Comparison of ENCODE assay signal across 15 cellular contexts in the genomic region with DNA sequence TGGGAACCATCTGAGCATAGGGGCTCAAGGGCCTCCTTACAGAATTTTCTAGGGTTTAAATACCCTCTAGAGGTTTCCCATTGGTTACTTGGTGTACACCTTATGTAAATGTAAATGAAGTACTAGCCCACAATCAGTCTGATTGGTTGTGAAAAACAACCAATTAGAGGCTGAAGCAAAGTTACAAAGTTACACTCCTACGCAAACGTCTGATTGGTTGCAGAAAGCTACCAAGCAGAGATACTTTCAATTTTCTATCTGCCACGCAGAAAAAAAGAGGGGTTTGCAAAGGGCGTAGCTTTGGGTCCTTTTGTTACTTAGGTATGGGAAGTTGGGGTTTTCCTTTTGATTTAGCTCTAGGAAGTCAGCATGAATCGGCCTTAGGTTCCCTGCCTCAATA. TPM values are rescaled to one million over a fixed set of nuclear protein-coding genes. Genes with fewer than 3 reads are reported as not detected.
DNase-seq lines count a peak whose midpoint lies in the region; ATAC-seq, FAIRE-seq and TF ChIP-seq lines count a peak whose summit lies in the region.
"Had no signal": no experiment of that assay in that cellular context is flagged by ENCODE, and none has a peak within 500 bp of the region (broad histone marks: within the 10 kb centered on the region; RNA-seq: fewer than 3 reads in every experiment).

No MANE protein-coding gene starts in this region.

- H3K4me3 Mint-ChIP-seq in CD14-positive monocyte: peak overlapping the region; percentile 37 to 63
- H3K4me3 Mint-ChIP-seq in activated T-helper 1 cell treated with anti-CD3 and anti-CD28 coated beads, Interleukin-12 subunit alpha, Interleukin-12 subunit beta, Interleukin-2, Interleukin-4 antibody, amounts not matched to agents 30 ng/mL and 10 ng/mL and 1 ng/mL, durations not matched to agents 14 hours and 24 hours and 36 hours: peak overlapping the region; percentile 26

- H3K36me3 Mint-ChIP-seq in CD14-positive monocyte: no peaks in the 10 kb centered on the region
- H3K36me3 Mint-ChIP-seq in activated T-helper 1 cell treated with anti-CD3 and anti-CD28 coated beads, Interleukin-12 subunit alpha, Interleukin-12 subunit beta, Interleukin-2, Interleukin-4 antibody, amounts not matched to agents 30 ng/mL and 10 ng/mL and 1 ng/mL, durations not matched to agents 14 hours and 24 hours and 36 hours (ENCODE audit: low read depth): no peaks in the 10 kb centered on the region

- H3K27ac ChIP-seq in mesenchymal stem cell (ENCODE audit: low read length, poor library complexity, severe bottlenecking): no peak overlapping the region
- H3K27ac ChIP-seq: BLaER1 treated with 17β-estradiol and CSF1 and Interleukin-3, amounts not matched to agents 10 nM and 100 nM; HL-60; PC-9 had no signal

- H4K8ac ChIP-seq in mesenchymal stem cell (ENCODE audit: low read length): no peak overlapping the region

- ATAC-seq in HG02981 (IDR thresholded peaks at IDR 0.05; ENCODE audit: unreplicated experiment) (no peak), HG02763 (IDR thresholded peaks at IDR 0.05; ENCODE audit: unreplicated experiment) (no peak)

- TF ChIP-seq CTCF in CD14-positive monocyte (IDR thresholded peaks at IDR 0.05): no peak
- no peak for TF ChIP-seq CTCF in GM13977 (IDR thresholded peaks at IDR 0.05; ENCODE audit: extremely low read depth, insufficient read depth, missing control alignments)

- peak overlapping the region; percentile 91 for H3K9ac ChIP-seq in mesenchymal stem cell (ENCODE audit: low read length)
- H3K9ac ChIP-seq: BLaER1 treated with 17β-estradiol and CSF1 and Interleukin-3, amounts not matched to agents 10 nM and 100 nM had no signal

- 100% methylated on average over 4 of the region's 5 CpGs for WGBS in mesenchymal stem cell

- peak; percentile 29 for FAIRE-seq in GM18507 (lab: Jason Lieb, UNC)
- FAIRE-seq: astrocyte had no signal

- H3K27me3 ChIP-seq in mesenchymal stem cell (ENCODE audit: control insufficient read depth in 1 of 2, insufficient read depth in 1 of 2, low read length in 2 of 2): no peaks in the 10 kb centered on the region
- H3K27me3 ChIP-seq: BLaER1 treated with 17β-estradiol and CSF1 and Interleukin-3, amounts not matched to agents 10 nM and 100 nM had no signal

- in situ Hi-C loops in GM13977 (cut with MboI; ENCODE audit: low pct_unique_long_range_greater_than_20kb, low sequenced_read_pairs, unreplicated experiment): no loop called here

- H3K4me3 ChIP-seq in mesenchymal stem cell (ENCODE audit: insufficient read depth in 1 of 2, low read depth in 1 of 2, low read length in 2 of 2): peak overlapping the region in 1 of 2 experiments; percentile 14
- H3K4me3 ChIP-seq: BLaER1 treated with 17β-estradiol and CSF1 and Interleukin-3, amounts not matched to agents 10 nM and 100 nM; PC-9 had no signal

- intact Hi-C loops in CD14-positive monocyte (cut with micrococcal nuclease): loop anchor here in 1 of 2 donors (10.0 kb wide), 1 partner anchor 71 kb away; a partner anchor contains a TSS
- intact Hi-C loops in activated T-helper 1 cell treated with anti-CD3 and anti-CD28 coated beads, Interleukin-12 subunit alpha, Interleukin-12 subunit beta, Interleukin-2, Interleukin-4 antibody, amounts not matched to agents 30 ng/mL and 10 ng/mL and 1 ng/mL, durations not matched to agents 14 hours and 24 hours and 36 hours (cut with micrococcal nuclease): loop anchor here (10.0 kb wide), 1 partner anchor 1319 kb away; a partner anchor contains a TSS

- H2BK120ac ChIP-seq in mesenchymal stem cell (ENCODE audit: low read depth, low read length): no peak overlapping the region

- peaks cover 0 to 2% (median 0%) of the 10 kb centered on the region in 3 donors for H3K27me3 Mint-ChIP-seq in CD14-positive monocyte (ENCODE audit: low read depth in 3 of 3)
- peaks cover 1% of the 10 kb centered on the region for H3K27me3 Mint-ChIP-seq in activated T-helper 1 cell treated with anti-CD3 and anti-CD28 coated beads, Interleukin-12 subunit alpha, Interleukin-12 subunit beta, Interleukin-2, Interleukin-4 antibody, amounts not matched to agents 30 ng/mL and 10 ng/mL and 1 ng/mL, durations not matched to agents 14 hours and 24 hours and 36 hours (ENCODE audit: insufficient read depth)

- H3K4me1 Mint-ChIP-seq in CD14-positive monocyte: peaks cover 21% of the 10 kb centered on the region
- peaks cover 23% of the 10 kb centered on the region for H3K4me1 Mint-ChIP-seq in activated T-helper 1 cell treated with anti-CD3 and anti-CD28 coated beads, Interleukin-12 subunit alpha, Interleukin-12 subunit beta, Interleukin-2, Interleukin-4 antibody, amounts not matched to agents 30 ng/mL and 10 ng/mL and 1 ng/mL, durations not matched to agents 14 hours and 24 hours and 36 hours (ENCODE audit: low read depth)

- peak overlapping the region in 1 of 2 experiments; percentile 77 for H2BK12ac ChIP-seq in mesenchymal stem cell (ENCODE audit: low read length in 2 of 2)

- peaks cover 0 to 2% (median 0%) of the 10 kb centered on the region in 7 donors for H3K9me3 Mint-ChIP-seq in CD14-positive monocyte
- no peaks in the 10 kb centered on the region for H3K9me3 Mint-ChIP-seq in activated T-helper 1 cell treated with anti-CD3 and anti-CD28 coated beads, Interleukin-12 subunit alpha, Interleukin-12 subunit beta, Interleukin-2, Interleukin-4 antibody, amounts not matched to agents 30 ng/mL and 10 ng/mL and 1 ng/mL, durations not matched to agents 14 hours and 24 hours and 36 hours

- no peak overlapping the region for H3K27ac Mint-ChIP-seq in CD14-positive monocyte
- no peak overlapping the region for H3K27ac Mint-ChIP-seq in activated T-helper 1 cell treated with anti-CD3 and anti-CD28 coated beads, Interleukin-12 subunit alpha, Interleukin-12 subunit beta, Interleukin-2, Interleukin-4 antibody, amounts not matched to agents 30 ng/mL and 10 ng/mL and 1 ng/mL, durations not matched to agents 14 hours and 24 hours and 36 hours

- H3K36me3 ChIP-seq in mesenchymal stem cell (ENCODE audit: control insufficient read depth in 1 of 2, insufficient read depth in 2 of 2, low read depth in 1 of 2, low read length in 2 of 2): no peaks in the 10 kb centered on the region
- H3K36me3 ChIP-seq: BLaER1 treated with 17β-estradiol and CSF1 and Interleukin-3, amounts not matched to agents 10 nM and 100 nM had no signal

- no peaks in the 10 kb centered on the region for H3K9me3 ChIP-seq in mesenchymal stem cell (ENCODE audit: control insufficient read depth, low read length)
- H3K9me3 ChIP-seq: BLaER1 treated with 17β-estradiol and CSF1 and Interleukin-3, amounts not matched to agents 10 nM and 100 nM had no signal

- H3K23ac ChIP-seq in mesenchymal stem cell (ENCODE audit: low read length in 2 of 2): no peak overlapping the region

- no peak overlapping the region for H2AK5ac ChIP-seq in mesenchymal stem cell (ENCODE audit: low read length, severe bottlenecking)

- no peak overlapping the region for H3K18ac ChIP-seq in mesenchymal stem cell (ENCODE audit: low read depth in 1 of 2, low read length in 2 of 2)

- H4K91ac ChIP-seq in mesenchymal stem cell (ENCODE audit: low read length): no peak overlapping the region

- H2BK5ac ChIP-seq in mesenchymal stem cell (ENCODE audit: low read depth, low read length, poor library complexity, severe bottlenecking): no peak overlapping the region

- peaks cover 6% of the 10 kb centered on the region for H3K79me1 ChIP-seq in mesenchymal stem cell (replicated peaks; ENCODE audit: low read length, poor library complexity, severe bottlenecking)

- no peak overlapping the region for H3K4me2 ChIP-seq in mesenchymal stem cell (ENCODE audit: low read length, poor library complexity, severe bottlenecking)
- H3K4me2 ChIP-seq: BLaER1 treated with 17β-estradiol and CSF1 and Interleukin-3, amounts not matched to agents 10 nM and 100 nM; PC-9 had no signal

- DNase-seq in CD14-positive monocyte (ENCODE audit: low spot score): no peak
- no peak for DNase-seq in GM18507 (ENCODE audit: extremely low spot score, insufficient read length, low read depth)
- DNase-seq in activated T-helper 1 cell treated with anti-CD3 and anti-CD28 coated beads, Interleukin-12 subunit alpha, Interleukin-12 subunit beta, Interleukin-2, Interleukin-4 antibody, amounts not matched to agents 30 ng/mL and 10 ng/mL and 1 ng/mL, durations not matched to agents 14 hours and 24 hours and 36 hours (ENCODE audit: low spot score): no peak
- no peak for DNase-seq in mesenchymal stem cell
- no peak for DNase-seq in GM13977 (ENCODE audit: low spot score)
- DNase-seq in epidermal melanocyte (ENCODE audit: insufficient read length, low spot score): no peak
- DNase-seq: MM.1S; PC-9; posterior cingulate gyrus; stimulated activated CD4-positive, alpha-beta T cell treated with anti-CD3 and anti-CD28 coated beads, Interleukin-2, amount 100 ng/mL, for 24 hours had no signal

- peaks cover 8% of the 10 kb centered on the region for H3K4me1 ChIP-seq in mesenchymal stem cell (ENCODE audit: control insufficient read depth, insufficient read depth, low read depth, low read length)

- no peak overlapping the region for H2BK15ac ChIP-seq in mesenchymal stem cell (ENCODE audit: low read depth, poor library complexity, severe bottlenecking)

- H2AFZ ChIP-seq in mesenchymal stem cell (ENCODE audit: low read depth, low read length): no peak overlapping the region
- H2AFZ ChIP-seq: PC-9 had no signal

- H3K14ac ChIP-seq in mesenchymal stem cell (ENCODE audit: low read length in 2 of 2): no peak overlapping the region

- H3K4ac ChIP-seq in mesenchymal stem cell (ENCODE audit: low read depth in 1 of 2, low read length in 2 of 2): no peak overlapping the region

RNA-seq across cellular contexts. Expression of a gene that starts 1.8 kb away (rescaled TPM):
- polyA plus RNA-seq in CD14-positive monocyte: 10 to 100 TPM; 25.4 to 39.7 TPM
- 10.6 and 11.3 TPM in 2 replicates for total RNA-seq in activated T-helper 1 cell treated with anti-CD3 and anti-CD28 coated beads, Interleukin-12 subunit alpha, Interleukin-12 subunit beta, Interleukin-2, Interleukin-4 antibody, amounts not matched to agents 30 ng/mL and 10 ng/mL and 1 ng/mL, durations not matched to agents 14 hours and 24 hours and 36 hours
- 10.7 TPM for polyA plus RNA-seq in mesenchymal stem cell (2013, experiment 1 of 2)
- polyA plus RNA-seq in mesenchymal stem cell (2013, experiment 2 of 2): 11.2 TPM

RNA-seq across cellular contexts. Expression of a gene that starts 20.0 kb away (rescaled TPM):
- polyA plus RNA-seq in CD14-positive monocyte: 1 to 10 TPM; 3.5 to 4.3 TPM
- total RNA-seq in activated T-helper 1 cell treated with anti-CD3 and anti-CD28 coated beads, Interleukin-12 subunit alpha, Interleukin-12 subunit beta, Interleukin-2, Interleukin-4 antibody, amounts not matched to agents 30 ng/mL and 10 ng/mL and 1 ng/mL, durations not matched to agents 14 hours and 24 hours and 36 hours: 5.7 and 5.9 TPM in 2 replicates
- 3.4 TPM for polyA plus RNA-seq in mesenchymal stem cell (2013, experiment 1 of 2)
- polyA plus RNA-seq in mesenchymal stem cell (2013, experiment 2 of 2): 2.9 TPM

RNA-seq across cellular contexts. Expression of a gene that starts 20.4 kb away (rescaled TPM):
- 10 to 100 TPM; 12.5 to 16.3 TPM for polyA plus RNA-seq in CD14-positive monocyte
- total RNA-seq in activated T-helper 1 cell treated with anti-CD3 and anti-CD28 coated beads, Interleukin-12 subunit alpha, Interleukin-12 subunit beta, Interleukin-2, Interleukin-4 antibody, amounts not matched to agents 30 ng/mL and 10 ng/mL and 1 ng/mL, durations not matched to agents 14 hours and 24 hours and 36 hours: 57.7 and 58.6 TPM in 2 replicates
- 22.4 TPM for polyA plus RNA-seq in mesenchymal stem cell (2013, experiment 1 of 2)
- 20.2 TPM for polyA plus RNA-seq in mesenchymal stem cell (2013, experiment 2 of 2)
